ENCODE assay signal across 14 cellular contexts in genomic region chr4:86596802-86597201, GRCh38. TPM values are rescaled to one million over a fixed set of nuclear protein-coding genes. Genes with fewer than 3 reads are reported as not detected.
DNase-seq lines count a peak whose midpoint lies in the region; TF ChIP-seq lines count a peak whose summit lies in the region.
"Had no signal": no experiment of that assay in that cellular context is flagged by ENCODE, and none has a peak within 500 bp of the region (broad histone marks: within the 10 kb centered on the region; RNA-seq: fewer than 3 reads in every experiment).

No MANE protein-coding gene starts in this region.

- H3K36me3 Mint-ChIP-seq in Calu3 (ENCODE audit: insufficient read depth, unreplicated experiment), result peaks cover 35% of the 10 kb centered on the region
- H3K36me3 Mint-ChIP-seq in endodermal cell (ENCODE audit: low read depth), result peaks cover 2% of the 10 kb centered on the region
- no peaks in the 10 kb centered on the region for H3K36me3 Mint-ChIP-seq in neural crest cell (ENCODE audit: low read depth)

- H3K4me1 Mint-ChIP-seq in Calu3 (ENCODE audit: low read depth, unreplicated experiment) (peaks cover 18% of the 10 kb centered on the region), endodermal cell (peaks cover 35% of the 10 kb centered on the region), neural crest cell (peaks cover 56% of the 10 kb centered on the region)

- H3K9ac ChIP-seq in endodermal cell (ENCODE audit: extremely low read depth, low read length, poor library complexity, severe bottlenecking), result peak overlapping the region; percentile 3

- no peaks in the 10 kb centered on the region for H3K27me3 ChIP-seq in endodermal cell (ENCODE audit: control insufficient read depth, insufficient read depth, low read length, poor library complexity, severe bottlenecking)
- H3K27me3 ChIP-seq: colonic mucosa had no signal

- H3K4me3 Mint-ChIP-seq in Calu3 (ENCODE audit: low read depth, unreplicated experiment), result peak overlapping the region; percentile 85
- peak overlapping the region; percentile 98 for H3K4me3 Mint-ChIP-seq in endodermal cell
- H3K4me3 Mint-ChIP-seq in neural crest cell, result peak overlapping the region; percentile 58

- intact Hi-C loops in Calu3 (cut with micrococcal nuclease; ENCODE audit: unreplicated experiment), result loop anchor here (5.0 kb wide), 2 partner anchors 100 to 300 kb away; no protein-coding TSS in a partner anchor

- H3K27ac ChIP-seq in endodermal cell (ENCODE audit: low read depth, low read length), result no peak overlapping the region
- H3K27ac ChIP-seq: C4-2B, colonic mucosa had no signal

- peak overlapping the region; percentile 96 for H3K4me3 ChIP-seq in endodermal cell (ENCODE audit: low read length)
- H3K4me3 ChIP-seq: colonic mucosa, K562 had no signal

- CTCF ChIA-PET in Calu3 (lab: Charles Lee), result no interaction called here

- no peaks in the 10 kb centered on the region for H3K9me3 Mint-ChIP-seq in Calu3 (ENCODE audit: low read depth, unreplicated experiment)
- H3K9me3 Mint-ChIP-seq in endodermal cell, result no peaks in the 10 kb centered on the region
- no peaks in the 10 kb centered on the region for H3K9me3 Mint-ChIP-seq in neural crest cell

- H3K9me3 ChIP-seq in endodermal cell (ENCODE audit: control insufficient read depth, low read length), result no peaks in the 10 kb centered on the region
- H3K9me3 ChIP-seq: colonic mucosa, stomach had no signal

- H3K27ac Mint-ChIP-seq in Calu3 (ENCODE audit: unreplicated experiment) (no peak overlapping the region), endodermal cell (no peak overlapping the region), neural crest cell (ENCODE audit: unreplicated experiment) (no peak overlapping the region)

- WGBS in endodermal cell (ENCODE audit: insufficient coverage in 1 of 2, insufficient read length in 1 of 2), 2 experiments, result 78 to 88% methylated on average over 1 to 2 of the region's 2 CpGs

- TF ChIP-seq CTCF in Calu3 (IDR thresholded peaks at IDR 0.05; ENCODE audit: unreplicated experiment) (no peak), endodermal cell (conservative IDR thresholded peaks at IDR 0.05) (no peak), neural crest cell (conservative IDR thresholded peaks at IDR 0.05) (no peak)

- H3K36me3 ChIP-seq in endodermal cell (ENCODE audit: control insufficient read depth, insufficient read depth, low read length), result no peaks in the 10 kb centered on the region
- H3K36me3 ChIP-seq: colonic mucosa, stomach had no signal

- H3K4me1 ChIP-seq in endodermal cell (ENCODE audit: control insufficient read depth, insufficient read depth, low read length), result peaks cover 13% of the 10 kb centered on the region
- H3K4me1 ChIP-seq: colonic mucosa had no signal

- BruUV-seq in Calu3 (replicated peaks; lab: Mats Ljungman, UMichigan), result no TSS peak

- DNase-seq in Calu3, result no peak
- DNase-seq in NCI-H69 (lab: John Stamatoyannopoulos, UW), result peak; percentile 4
- DNase-seq in endodermal cell, result no peak
- DNase-seq in neural crest cell (ENCODE audit: low read depth, low spot score), result no peak
- DNase-seq in activated CD4-positive, CD25-positive, alpha-beta regulatory T cell (lab: John Stamatoyannopoulos, UW), result no peak
- no peak for DNase-seq in DMS153 (lab: John Stamatoyannopoulos, UW)
- no peak for DNase-seq in NCI-H510A (lab: John Stamatoyannopoulos, UW)
- DNase-seq in activated gamma-delta T cell (lab: John Stamatoyannopoulos, UW), result no peak
- DNase-seq: activated CD4-positive, alpha-beta T cell treated with anti-CD3 and anti-CD28 coated beads for 1 hour; colonic mucosa; stimulated activated CD4-positive, alpha-beta T cell treated with anti-CD3 and anti-CD28 coated beads, Interleukin-1b, Interleukin-23, amount 100 ng/mL, for 48 hours; stomach had no signal

- H3K27me3 Mint-ChIP-seq in Calu3 (ENCODE audit: unreplicated experiment), result no peaks in the 10 kb centered on the region
- no peaks in the 10 kb centered on the region for H3K27me3 Mint-ChIP-seq in endodermal cell (ENCODE audit: insufficient read depth)
- no peaks in the 10 kb centered on the region for H3K27me3 Mint-ChIP-seq in neural crest cell (ENCODE audit: low read depth)

RNA-seq across cellular contexts. Expression of gene PTPN13, which starts 2.7 kb away (rescaled TPM):
- total RNA-seq in Calu3 (2022) (22.2 and 23.3 TPM in 2 replicates), endodermal cell (100 to 1,000 TPM; 130 to 238 TPM), neural crest cell (65.6 and 70.5 TPM in 2 replicates)
- polyA plus RNA-seq in endodermal cell (2013, experiment 1 of 2), result 66.8 TPM
- 65.2 TPM for polyA plus RNA-seq in endodermal cell (2013, experiment 2 of 2)
- polyA plus RNA-seq: K562 had no signal
